ENCODE assay signal across 1 cellular context in genomic region chr6:5665667-5666066, GRCh38.
TF ChIP-seq lines count a peak whose summit lies in the region.

No MANE protein-coding gene starts in this region.

TF ChIP-seq in HEK293T, 16 proteins besides CTCF, POLR2A, EP300 and RAD21 (continued from another document):
- TF ChIP-seq PKNOX1 (IDR thresholded peaks at IDR 0.05) (no peak), LEF1 (IDR thresholded peaks at IDR 0.05; ENCODE audit: borderline replicate concordance) (no peak), ZNF384 (IDR thresholded peaks at IDR 0.05) (no peak), ELF4 (IDR thresholded peaks at IDR 0.05) (no peak)
